ENCODE assay signal across 9 cellular contexts in genomic region chr6:42260424-42260888, GRCh38. TPM values are rescaled to one million over a fixed set of nuclear protein-coding genes. Genes with fewer than 3 reads are reported as not detected.
DNase-seq lines count a peak whose midpoint lies in the region; ATAC-seq and TF ChIP-seq lines count a peak whose summit lies in the region.
"Had no signal": no experiment of that assay in that cellular context is flagged by ENCODE, and none has a peak within 500 bp of the region (broad histone marks: within the 10 kb centered on the region; RNA-seq: fewer than 3 reads in every experiment).

No MANE protein-coding gene starts in this region.

- CTCF ChIA-PET in OCI-LY7 (lab: Charles Lee; ENCODE audit: unreplicated experiment) = interaction anchor here (1.0 kb wide), 1 partner anchor 287 kb away, joined by 5 read pairs; no protein-coding TSS in a partner anchor

- no peak overlapping the region for H3K27ac Mint-ChIP-seq in stimulated activated naive B cell treated with anti-CD40 and anti-IgM and Interleukin-4, amounts not matched to agents 10 μg/mL and 1 μg/mL and 100 μg/mL, for 72 hours

- H3K27ac ChIP-seq in OCI-LY7 (ENCODE audit: low read depth, low read length, poor library complexity, severe bottlenecking) = no peak overlapping the region
- H3K27ac ChIP-seq in foreskin keratinocyte = no peak overlapping the region
- H3K27ac ChIP-seq: 22Rv1 had no signal

- BruUV-seq in OCI-LY7 (replicated peaks; lab: Mats Ljungman, UMichigan) = no TSS peak

- H3K27me3 Mint-ChIP-seq in stimulated activated naive B cell treated with anti-CD40 and anti-IgM and Interleukin-4, amounts not matched to agents 10 μg/mL and 1 μg/mL and 100 μg/mL, for 72 hours = peaks cover 0 to 5% of the 10 kb centered on the region in 2 donors

- TF ChIP-seq CTCF in OCI-LY7 (conservative IDR thresholded peaks at IDR 0.05; ENCODE audit: low read length) (no peak), foreskin keratinocyte (conservative IDR thresholded peaks at IDR 0.05) (no peak), foreskin fibroblast (IDR thresholded peaks at IDR 0.05; ENCODE audit: low read depth, low read length) (no peak)

- no peaks in the 10 kb centered on the region for H3K9me3 Mint-ChIP-seq in stimulated activated naive B cell treated with anti-CD40 and anti-IgM and Interleukin-4, amounts not matched to agents 10 μg/mL and 1 μg/mL and 100 μg/mL, for 72 hours

- peak overlapping the region; percentile 48; the same call in 1 of the 2 replicates for H3K4me2 ChIP-seq in OCI-LY7 (ENCODE audit: low read length)

- H3K36me3 Mint-ChIP-seq in stimulated activated naive B cell treated with anti-CD40 and anti-IgM and Interleukin-4, amounts not matched to agents 10 μg/mL and 1 μg/mL and 100 μg/mL, for 72 hours = no peaks in the 10 kb centered on the region

- no peak overlapping the region for H2AFZ ChIP-seq in OCI-LY7 (ENCODE audit: low read length)

- DNase-seq in DMS 273 (lab: John Stamatoyannopoulos, UW; ENCODE audit: unreplicated experiment) = peak; percentile 31
- DNase-seq in DMS 273 treated with DMSO at 0.1 percent for 48 hours (lab: John Stamatoyannopoulos, UW) = no peak
- DNase-seq in OCI-LY7 (ENCODE audit: low spot score) = peak; percentile 58
- DNase-seq in foreskin keratinocyte = no peak
- no peak for DNase-seq in stimulated activated naive B cell treated with anti-CD40 and anti-IgM and Interleukin-4, amounts not matched to agents 10 μg/mL and 1 μg/mL and 100 μg/mL, for 72 hours
- DNase-seq in foreskin fibroblast = no peak
- no peak for DNase-seq in SHP77 (lab: John Stamatoyannopoulos, UW)
- no peak for DNase-seq in NCI-H146 (lab: John Stamatoyannopoulos, UW)

- intact Hi-C loops in OCI-LY7 (cut with micrococcal nuclease; ENCODE audit: unreplicated experiment) = loop anchor here (2.0 to 5.0 kb wide), 2 partner anchors 272 to 286 kb away; no protein-coding TSS in a partner anchor

- H3K4me3 Mint-ChIP-seq in stimulated activated naive B cell treated with anti-CD40 and anti-IgM and Interleukin-4, amounts not matched to agents 10 μg/mL and 1 μg/mL and 100 μg/mL, for 72 hours = no peak overlapping the region

- H3K27me3 ChIP-seq in foreskin keratinocyte = no peaks in the 10 kb centered on the region

- POLR2A ChIA-PET in OCI-LY7 (lab: Charles Lee) = no interaction called here

- H4K20me1 ChIP-seq in OCI-LY7 (ENCODE audit: insufficient read depth, low read length) = no peaks in the 10 kb centered on the region

- H3K79me2 ChIP-seq in OCI-LY7 (ENCODE audit: insufficient read depth, low read depth, low read length) = no peaks in the 10 kb centered on the region

- H3K9me3 ChIP-seq in OCI-LY7 (ENCODE audit: low read length) = no peaks in the 10 kb centered on the region

- H3K4me3 ChIP-seq in OCI-LY7 (ENCODE audit: low read depth, low read length, poor library complexity, severe bottlenecking) (peak overlapping the region; percentile 42), foreskin fibroblast (ENCODE audit: low read depth in 1 of 2, low read length in 2 of 2) (no peak overlapping the region)

- peak; percentile 33 for ATAC-seq in foreskin keratinocyte
- ATAC-seq in stimulated activated naive B cell treated with anti-CD40 and anti-IgM and Interleukin-4, amounts not matched to agents 10 μg/mL and 1 μg/mL and 100 μg/mL, for 72 hours (replicated peaks) = peak; percentile 22 to 39

- H3K36me3 ChIP-seq in OCI-LY7 (ENCODE audit: insufficient read depth, low read length) = 0 out of 2 replicates have a peak, but pooled peaks cover 3% of the 10 kb centered on the region

- H3K4me1 ChIP-seq in OCI-LY7 (ENCODE audit: insufficient read depth, low read length, poor library complexity, severe bottlenecking) (peaks cover 8% of the 10 kb centered on the region), foreskin keratinocyte (no peaks in the 10 kb centered on the region)

- H3K4me1 Mint-ChIP-seq in stimulated activated naive B cell treated with anti-CD40 and anti-IgM and Interleukin-4, amounts not matched to agents 10 μg/mL and 1 μg/mL and 100 μg/mL, for 72 hours = no peaks in the 10 kb centered on the region

- H3K9me2 ChIP-seq in OCI-LY7 (ENCODE audit: insufficient read depth, low read length) = no peaks in the 10 kb centered on the region

RNA-seq across cellular contexts. Expression of gene MRPS10, which starts 42.8 kb away (rescaled TPM):
- total RNA-seq in OCI-LY7 (2014; rRNA removed; shearing (Covaris generic)) = 25.1 and 25.8 TPM in 2 replicates
- 44.6 and 45.0 TPM in 2 replicates for total RNA-seq in OCI-LY7 (2022)
- 64.2 and 65.2 TPM in 2 replicates for total RNA-seq in foreskin keratinocyte
- polyA plus RNA-seq in foreskin keratinocyte = 46.2 and 52.4 TPM in 2 replicates

Comparison
In these comparisons a context has a peak if more than half of its experiments do, and no peak if none do; other contexts are left out.
1. DNase-seq: peak in DMS 273 (single experiment) and OCI-LY7 (single experiment); none in DMS 273 treated with DMSO at 0.1 percent for 48 hours (single experiment), foreskin keratinocyte (0 of 2), stimulated activated naive B cell treated with anti-CD40 and anti-IgM and Interleukin-4, amounts not matched to agents 10 μg/mL and 1 μg/mL and 100 μg/mL, for 72 hours (single experiment), foreskin fibroblast (0 of 2), SHP77 (0 of 2) and NCI-H146 (single experiment).